In genomic region chr1:33185541-33185940, GRCh38 we compare ENCODE assay signal across 16 cellular contexts. TPM values are rescaled to one million over a fixed set of nuclear protein-coding genes. Genes with fewer than 3 reads are reported as not detected.
A peak's percentile ranks its signal among the peaks of the same experiment; 100 is the strongest.
DNase-seq lines count a peak whose midpoint lies in the region; TF ChIP-seq lines count a peak whose summit lies in the region.
"Had no signal": no experiment of that assay in that cellular context is flagged by ENCODE, and none has a peak within 500 bp of the region (broad histone marks: within the 10 kb centered on the region; RNA-seq: fewer than 3 reads in every experiment).

No MANE protein-coding gene starts in this region.

- no peak overlapping the region for H3K4me3 Mint-ChIP-seq in endodermal cell
- H3K4me3 Mint-ChIP-seq: B cell; CD8-positive, alpha-beta T cell had no signal

- peaks cover 29% of the 10 kb centered on the region for H3K27me3 Mint-ChIP-seq in endodermal cell (ENCODE audit: insufficient read depth)

- H3K27ac Mint-ChIP-seq in endodermal cell = no peak overlapping the region
- H3K27ac Mint-ChIP-seq: B cell; CD8-positive, alpha-beta T cell had no signal

- DNase-seq in HAP-1 (ENCODE audit: low spot score in 2 of 2) (peak; percentile 48 to 95), NCI-H446 treated with DMSO at 0.1 percent for 48 hours (lab: John Stamatoyannopoulos, UW) (peak; percentile 22), endodermal cell (no peak), pons (ENCODE audit: low spot score) (peak; percentile 1), GM20000 (ENCODE audit: low spot score) (no peak)
- DNase-seq in activated naive CD4-positive, alpha-beta T cell treated with Interleukin-2 at 50 U/mL for 16 hours = no peak
- DNase-seq in activated CD4-positive, alpha-beta T cell treated with anti-CD3 and anti-CD28 coated beads for 4 hours = no peak
- DNase-seq: Calu3; CD8-positive, alpha-beta T cell; DMS79 treated with DMSO at 0.1 percent for 48 hours; GF-D8; GM23248; HCEC 1CT had no signal

- H3K4me1 Mint-ChIP-seq in endodermal cell = peaks cover 6% of the 10 kb centered on the region

- H3K27ac ChIP-seq in endodermal cell (ENCODE audit: low read depth, low read length) = peak overlapping the region; percentile 60
- H3K27ac ChIP-seq: BLaER1 treated with 17β-estradiol and CSF1 and Interleukin-3, amounts not matched to agents 10 nM and 100 nM; GM23248; HL-60 had no signal

- no peak overlapping the region for H3K9ac ChIP-seq in endodermal cell (ENCODE audit: extremely low read depth, low read length, poor library complexity, severe bottlenecking)
- H3K9ac ChIP-seq: BLaER1 treated with 17β-estradiol and CSF1 and Interleukin-3, amounts not matched to agents 10 nM and 100 nM; GM23248 had no signal

- H3K4me1 ChIP-seq in HAP-1 (peaks cover 20% of the 10 kb centered on the region), endodermal cell (ENCODE audit: control insufficient read depth, insufficient read depth, low read length) (no peaks in the 10 kb centered on the region)

- H3K27me3 ChIP-seq in HAP-1 (ENCODE audit: low read depth) (no peaks in the 10 kb centered on the region), endodermal cell (ENCODE audit: control insufficient read depth, insufficient read depth, low read length, poor library complexity, severe bottlenecking) (peaks cover 6% of the 10 kb centered on the region)
- H3K27me3 ChIP-seq: BLaER1 treated with 17β-estradiol and CSF1 and Interleukin-3, amounts not matched to agents 10 nM and 100 nM had no signal

- H3K36me3 ChIP-seq in HAP-1 (replicated peaks) (no peaks in the 10 kb centered on the region), endodermal cell (ENCODE audit: control insufficient read depth, insufficient read depth, low read length) (no peaks in the 10 kb centered on the region)
- H3K36me3 ChIP-seq: BLaER1 treated with 17β-estradiol and CSF1 and Interleukin-3, amounts not matched to agents 10 nM and 100 nM had no signal

- no peaks in the 10 kb centered on the region for H3K9me3 Mint-ChIP-seq in endodermal cell
- H3K9me3 Mint-ChIP-seq: CD8-positive, alpha-beta T cell had no signal

- H3K36me3 Mint-ChIP-seq in endodermal cell (ENCODE audit: low read depth) = no peaks in the 10 kb centered on the region

- in situ Hi-C loops in HAP-1 (cut with MboI; ENCODE audit: low sequenced_read_pairs) = no loop called here

- TF ChIP-seq CTCF in endodermal cell (conservative IDR thresholded peaks at IDR 0.05) = no peak
- no peak for TF ChIP-seq CTCF in GM20000 (IDR thresholded peaks at IDR 0.05; ENCODE audit: extremely low read depth, missing control alignments)

- H3K9me3 ChIP-seq in HAP-1 (no peaks in the 10 kb centered on the region), endodermal cell (ENCODE audit: control insufficient read depth, low read length) (no peaks in the 10 kb centered on the region)
- H3K9me3 ChIP-seq: BLaER1 treated with 17β-estradiol and CSF1 and Interleukin-3, amounts not matched to agents 10 nM and 100 nM had no signal

- H3K4me3 ChIP-seq in HAP-1 (no peak overlapping the region), endodermal cell (ENCODE audit: low read length) (no peak overlapping the region)
- H3K4me3 ChIP-seq: BLaER1 treated with 17β-estradiol and CSF1 and Interleukin-3, amounts not matched to agents 10 nM and 100 nM; GM23248 had no signal

RNA-seq across cellular contexts. Expression of gene TRIM62, which starts 3.7 kb away (rescaled TPM):
- 1 to 10 TPM; 5.1 to 6.0 TPM for total RNA-seq in endodermal cell
- 9.4 TPM for polyA plus RNA-seq in endodermal cell (2013, experiment 1 of 2)
- 8.0 TPM for polyA plus RNA-seq in endodermal cell (2013, experiment 2 of 2)

Comparison
In these comparisons a context has a peak if more than half of its experiments do, and no peak if none do; other contexts are left out.
1. DNase-seq: peak in HAP-1 (2 of 2), NCI-H446 treated with DMSO at 0.1 percent for 48 hours (single experiment) and pons (single experiment); none in endodermal cell (single experiment), GM20000 (single experiment), activated naive CD4-positive, alpha-beta T cell treated with Interleukin-2 at 50 U/mL for 16 hours (single experiment) and activated CD4-positive, alpha-beta T cell treated with anti-CD3 and anti-CD28 coated beads for 4 hours (0 of 2).